20 cellular contexts compared by ENCODE assay signal in genomic region chr21:38960251-38960650, GRCh38.
"Had no signal": no experiment of that assay in that cellular context is flagged by ENCODE, and none has a peak within 500 bp of the region (broad histone marks: within the 10 kb centered on the region; RNA-seq: fewer than 3 reads in every experiment).

No MANE protein-coding gene starts in this region.

- H3K4me3 ChIP-seq: body of pancreas, psoas muscle, sigmoid colon, suprapubic skin, uterus had no signal

- H3K27me3 ChIP-seq: body of pancreas, sigmoid colon, suprapubic skin, uterus had no signal

- H3K36me3 Mint-ChIP-seq: T-cell had no signal

- H3K36me3 ChIP-seq: sigmoid colon, suprapubic skin, uterus had no signal

- DNase-seq: activated CD4-positive, alpha-beta T cell treated with anti-CD3 and anti-CD28 coated beads, Interleukin-2, amount 10 ng/mL, durations not matched to agents 7 days and 5 days; activated CD4-positive, CD25-positive, alpha-beta regulatory T cell; activated effector memory CD4-positive, alpha-beta T cell treated with anti-CD3 and anti-CD28 coated beads, Interleukin-2, amount 50 U/mL, for 16 hours; activated T-cell treated with anti-CD3 and anti-CD28 coated beads, Interleukin-2, amount 50 U/mL, for 1 hour; amniotic stem cell; body of pancreas; effector memory CD4-positive, alpha-beta T cell; hippocampal formation; kidney glomerular epithelial cell; nephron progenitor cell; psoas muscle; sigmoid colon; stimulated activated CD4-positive, alpha-beta T cell treated with anti-CD3 and anti-CD28 coated beads, Interleukin-12 subunit alpha, Interleukin-12 subunit beta, amount 100 ng/mL, for 4 hours; stimulated activated naive CD4-positive, alpha-beta T cell treated with Interleukin-2 at 50 U/mL for 16 hours; T-cell had no signal

- H3K4me1 Mint-ChIP-seq: central memory CD8-positive, alpha-beta T cell; T-cell had no signal

- ATAC-seq: activated naive CD4-positive, alpha-beta T cell treated with anti-CD3 and anti-CD28 coated beads, Interleukin-2, amount 50 U/mL, for 72 hours; body of pancreas; psoas muscle; T-cell had no signal

- FAIRE-seq: TTC549 had no signal

- H3K27me3 Mint-ChIP-seq: activated CD4-positive, alpha-beta T cell treated with anti-CD3 and anti-CD28 coated beads, Interleukin-2, amount 10 ng/mL, durations not matched to agents 7 days and 5 days; central memory CD8-positive, alpha-beta T cell had no signal

- H3K9me3 ChIP-seq: body of pancreas, psoas muscle, sigmoid colon, suprapubic skin, uterus had no signal

- H3K27ac Mint-ChIP-seq: activated CD4-positive, alpha-beta T cell treated with anti-CD3 and anti-CD28 coated beads, Interleukin-2, amount 10 ng/mL, durations not matched to agents 7 days and 5 days; nephron progenitor cell; T-cell had no signal

- H3K4me3 Mint-ChIP-seq: activated CD4-positive, alpha-beta T cell treated with anti-CD3 and anti-CD28 coated beads, Interleukin-2, amount 10 ng/mL, durations not matched to agents 7 days and 5 days; central memory CD8-positive, alpha-beta T cell; nephron progenitor cell; T-cell had no signal
